26 cellular contexts compared by ENCODE assay signal in the genomic region with DNA sequence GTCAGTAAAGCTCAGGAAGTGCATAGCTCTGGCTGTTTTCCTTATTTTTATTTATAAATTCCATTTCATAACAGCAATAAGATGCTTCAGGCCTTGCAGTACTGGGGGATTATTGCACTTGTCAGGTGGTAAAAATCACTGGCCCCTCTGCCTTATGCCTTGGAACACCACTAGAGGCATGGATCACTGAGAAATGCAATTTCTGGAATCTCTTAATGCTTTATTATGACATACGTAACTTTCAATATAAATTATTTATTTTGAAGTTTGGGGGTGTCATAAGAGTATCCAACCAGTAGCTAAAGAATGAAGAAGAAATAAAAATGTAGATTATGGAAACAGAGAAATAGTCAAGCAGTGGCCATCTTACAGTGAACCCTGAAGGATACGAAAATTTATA.
DNase-seq lines count a peak whose midpoint lies in the region; ATAC-seq, FAIRE-seq and TF ChIP-seq lines count a peak whose summit lies in the region.
"Had no signal": no experiment of that assay in that cellular context is flagged by ENCODE, and none has a peak within 500 bp of the region (broad histone marks: within the 10 kb centered on the region; RNA-seq: fewer than 3 reads in every experiment).

No MANE protein-coding gene starts in this region.

- no peak for ATAC-seq in Panc1

- no TSS peak for BruUV-seq in Panc1 (replicated peaks; lab: Mats Ljungman, UMichigan)

- no peaks in the 10 kb centered on the region for H3K36me3 ChIP-seq in Panc1 (ENCODE audit: control insufficient read depth, insufficient read depth, low read length)
- H3K36me3 ChIP-seq: BLaER1 treated with 17β-estradiol and CSF1 and Interleukin-3, amounts not matched to agents 10 nM and 100 nM had no signal

- H3K27me3 ChIP-seq in Panc1 (ENCODE audit: control insufficient read depth, insufficient read depth, low read length), result no peaks in the 10 kb centered on the region
- H3K27me3 ChIP-seq: BLaER1 treated with 17β-estradiol and CSF1 and Interleukin-3, amounts not matched to agents 10 nM and 100 nM had no signal

- no peaks in the 10 kb centered on the region for H3K9me3 Mint-ChIP-seq in progenitor cell of endocrine pancreas (ENCODE audit: low read depth)
- H3K9me3 Mint-ChIP-seq: IgD-negative memory B cell had no signal

- H3K27ac ChIP-seq in Panc1 (ENCODE audit: low read length), result no peak overlapping the region
- H3K27ac ChIP-seq: BLaER1 treated with 17β-estradiol and CSF1 and Interleukin-3, amounts not matched to agents 10 nM and 100 nM; PC-9; RWPE1 had no signal

- TF ChIP-seq CTCF in Panc1 (IDR thresholded peaks at IDR 0.05), result peak; percentile 6; the same call in 1 of the 2 replicates
- TF ChIP-seq CTCF in epithelial cell of proximal tubule (conservative IDR thresholded peaks at IDR 0.05; ENCODE audit: low read depth, low read length), result peak; percentile 5
- TF ChIP-seq CTCF in progenitor cell of endocrine pancreas (IDR thresholded peaks at IDR 0.05; ENCODE audit: unreplicated experiment), result peak; percentile 15

- H3K36me3 Mint-ChIP-seq in progenitor cell of endocrine pancreas (ENCODE audit: insufficient read depth), result no peaks in the 10 kb centered on the region
- H3K36me3 Mint-ChIP-seq: CD4-positive, alpha-beta memory T cell; IgD-negative memory B cell had no signal

- H3K4me1 ChIP-seq in Panc1 (ENCODE audit: control insufficient read depth, insufficient read depth, low read length), result no peaks in the 10 kb centered on the region
- H3K4me1 ChIP-seq: Caco-2 had no signal

- H3K27me3 Mint-ChIP-seq in progenitor cell of endocrine pancreas, result no peaks in the 10 kb centered on the region
- H3K27me3 Mint-ChIP-seq: CD4-positive, alpha-beta memory T cell had no signal

- H3K27ac Mint-ChIP-seq in progenitor cell of endocrine pancreas, result no peak overlapping the region
- H3K27ac Mint-ChIP-seq: CD4-positive, alpha-beta memory T cell; IgD-negative memory B cell had no signal

- FAIRE-seq in GM19239 (lab: Jason Lieb, UNC), result no peak
- FAIRE-seq: GM12891, H1 had no signal

- CTCF ChIA-PET in Panc1 (lab: Charles Lee), result no interaction called here

- H3K4me3 Mint-ChIP-seq in progenitor cell of endocrine pancreas (ENCODE audit: low read depth), result no peak overlapping the region
- H3K4me3 Mint-ChIP-seq: CD4-positive, alpha-beta memory T cell; IgD-negative memory B cell had no signal

- intact Hi-C loops in Panc1 (cut with micrococcal nuclease; ENCODE audit: unreplicated experiment), result no loop called here

- in situ Hi-C loops in Panc1 (cut with HindIII; ENCODE audit: low pct_unique_long_range_greater_than_20kb, low sequenced_read_pairs), result no loop called here

- peak; percentile 2 for DNase-seq in ELR (ENCODE audit: low read depth)
- no peak for DNase-seq in Panc1 (ENCODE audit: low read depth, low spot score)
- no peak for DNase-seq in epithelial cell of proximal tubule (ENCODE audit: low read depth)
- DNase-seq in progenitor cell of endocrine pancreas (ENCODE audit: low spot score, unreplicated experiment), result no peak
- no peak for DNase-seq in foreskin melanocyte
- no peak for DNase-seq in DMS53 (lab: John Stamatoyannopoulos, UW)
- DNase-seq in GM19239 (ENCODE audit: insufficient read length, low spot score), result no peak
- DNase-seq in NCI-H1436 treated with DMSO at 0.1 percent for 48 hours (lab: John Stamatoyannopoulos, UW), result no peak
- DNase-seq: 8988T; Caco-2; CD4-positive, alpha-beta memory T cell; DMS 273 treated with DMSO at 0.1 percent for 48 hours; DND-41; MV-4-11; NCI-H1105 treated with DMSO at 0.1 percent for 48 hours; NCI-H1694 treated with DMSO at 0.1 percent for 48 hours; NCI-H2107; NCI-H446 treated with DMSO at 0.1 percent for 48 hours; NCI-H526 treated with DMSO at 0.1 percent for 48 hours; PC-9; SK-N-SH had no signal

- no peaks in the 10 kb centered on the region for H3K9me3 ChIP-seq in Panc1 (ENCODE audit: control insufficient read depth, insufficient read depth, low read depth, low read length)
- H3K9me3 ChIP-seq: Caco-2, SK-N-SH had no signal

- H3K4me1 Mint-ChIP-seq in progenitor cell of endocrine pancreas (ENCODE audit: low read depth), result no peaks in the 10 kb centered on the region
- H3K4me1 Mint-ChIP-seq: CD4-positive, alpha-beta memory T cell; IgD-negative memory B cell had no signal

- POLR2A ChIA-PET in Panc1 (lab: Charles Lee), result no interaction called here

- H3K4me3 ChIP-seq in Panc1 (ENCODE audit: low read depth in 2 of 2, low read length in 2 of 2) (no peak overlapping the region), epithelial cell of proximal tubule (ENCODE audit: low read depth, low read length) (no peak overlapping the region)
- H3K4me3 ChIP-seq: BLaER1 treated with 17β-estradiol and CSF1 and Interleukin-3, amounts not matched to agents 10 nM and 100 nM; PC-9 had no signal
